2 cellular contexts compared by ENCODE assay signal in the genomic region with DNA sequence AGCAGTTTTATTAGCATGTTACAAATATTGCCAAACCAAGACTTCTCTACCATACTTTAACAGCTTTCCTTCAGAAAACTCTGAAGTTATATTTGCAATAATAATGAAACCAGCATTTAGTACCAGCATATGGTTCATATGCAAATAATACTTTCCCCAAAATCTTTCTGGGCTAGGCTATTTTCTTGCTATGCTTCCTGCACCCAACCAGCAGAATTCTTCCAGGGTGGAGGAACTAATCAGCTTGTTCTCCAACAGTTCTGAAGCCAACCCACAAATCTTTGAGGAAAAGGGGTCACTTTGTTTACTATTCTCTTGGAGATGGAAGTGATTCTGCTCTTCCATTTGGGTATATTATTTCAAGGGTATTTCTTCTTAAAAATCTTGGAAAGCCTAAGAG.
TF ChIP-seq lines count a peak whose summit lies in the region.

No MANE protein-coding gene starts in this region.

TF ChIP-seq in liver, 16 proteins besides CTCF, POLR2A, EP300 and RAD21 (continued from another document):
- TF ChIP-seq, protein P1, sequence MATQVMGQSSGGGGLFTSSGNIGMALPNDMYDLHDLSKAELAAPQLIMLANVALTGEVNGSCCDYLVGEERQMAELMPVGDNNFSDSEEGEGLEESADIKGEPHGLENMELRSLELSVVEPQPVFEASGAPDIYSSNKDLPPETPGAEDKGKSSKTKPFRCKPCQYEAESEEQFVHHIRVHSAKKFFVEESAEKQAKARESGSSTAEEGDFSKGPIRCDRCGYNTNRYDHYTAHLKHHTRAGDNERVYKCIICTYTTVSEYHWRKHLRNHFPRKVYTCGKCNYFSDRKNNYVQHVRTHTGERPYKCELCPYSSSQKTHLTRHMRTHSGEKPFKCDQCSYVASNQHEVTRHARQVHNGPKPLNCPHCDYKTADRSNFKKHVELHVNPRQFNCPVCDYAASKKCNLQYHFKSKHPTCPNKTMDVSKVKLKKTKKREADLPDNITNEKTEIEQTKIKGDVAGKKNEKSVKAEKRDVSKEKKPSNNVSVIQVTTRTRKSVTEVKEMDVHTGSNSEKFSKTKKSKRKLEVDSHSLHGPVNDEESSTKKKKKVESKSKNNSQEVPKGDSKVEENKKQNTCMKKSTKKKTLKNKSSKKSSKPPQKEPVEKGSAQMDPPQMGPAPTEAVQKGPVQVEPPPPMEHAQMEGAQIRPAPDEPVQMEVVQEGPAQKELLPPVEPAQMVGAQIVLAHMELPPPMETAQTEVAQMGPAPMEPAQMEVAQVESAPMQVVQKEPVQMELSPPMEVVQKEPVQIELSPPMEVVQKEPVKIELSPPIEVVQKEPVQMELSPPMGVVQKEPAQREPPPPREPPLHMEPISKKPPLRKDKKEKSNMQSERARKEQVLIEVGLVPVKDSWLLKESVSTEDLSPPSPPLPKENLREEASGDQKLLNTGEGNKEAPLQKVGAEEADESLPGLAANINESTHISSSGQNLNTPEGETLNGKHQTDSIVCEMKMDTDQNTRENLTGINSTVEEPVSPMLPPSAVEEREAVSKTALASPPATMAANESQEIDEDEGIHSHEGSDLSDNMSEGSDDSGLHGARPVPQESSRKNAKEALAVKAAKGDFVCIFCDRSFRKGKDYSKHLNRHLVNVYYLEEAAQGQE (IDR thresholded peaks at IDR 0.05): no peak
- TF ChIP-seq HNF4A (conservative IDR thresholded peaks at IDR 0.05) (no peak), HNF4G (IDR thresholded peaks at IDR 0.05) (no peak)

TF ChIP-seq in HepG2, 621 proteins besides CTCF, POLR2A, EP300 and RAD21 (continued from another document):
- TF ChIP-seq, protein P2, sequence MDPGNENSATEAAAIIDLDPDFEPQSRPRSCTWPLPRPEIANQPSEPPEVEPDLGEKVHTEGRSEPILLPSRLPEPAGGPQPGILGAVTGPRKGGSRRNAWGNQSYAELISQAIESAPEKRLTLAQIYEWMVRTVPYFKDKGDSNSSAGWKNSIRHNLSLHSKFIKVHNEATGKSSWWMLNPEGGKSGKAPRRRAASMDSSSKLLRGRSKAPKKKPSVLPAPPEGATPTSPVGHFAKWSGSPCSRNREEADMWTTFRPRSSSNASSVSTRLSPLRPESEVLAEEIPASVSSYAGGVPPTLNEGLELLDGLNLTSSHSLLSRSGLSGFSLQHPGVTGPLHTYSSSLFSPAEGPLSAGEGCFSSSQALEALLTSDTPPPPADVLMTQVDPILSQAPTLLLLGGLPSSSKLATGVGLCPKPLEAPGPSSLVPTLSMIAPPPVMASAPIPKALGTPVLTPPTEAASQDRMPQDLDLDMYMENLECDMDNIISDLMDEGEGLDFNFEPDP (CRISPR knock-in tag; conservative IDR thresholded peaks at IDR 0.05): no peak
- no peak for TF ChIP-seq SMAD3 (CRISPR knock-in tag; IDR thresholded peaks at IDR 0.05)
- TF ChIP-seq, protein P3, sequence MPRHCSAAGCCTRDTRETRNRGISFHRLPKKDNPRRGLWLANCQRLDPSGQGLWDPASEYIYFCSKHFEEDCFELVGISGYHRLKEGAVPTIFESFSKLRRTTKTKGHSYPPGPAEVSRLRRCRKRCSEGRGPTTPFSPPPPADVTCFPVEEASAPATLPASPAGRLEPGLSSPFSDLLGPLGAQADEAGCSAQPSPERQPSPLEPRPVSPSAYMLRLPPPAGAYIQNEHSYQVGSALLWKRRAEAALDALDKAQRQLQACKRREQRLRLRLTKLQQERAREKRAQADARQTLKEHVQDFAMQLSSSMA (CRISPR knock-in tag; IDR thresholded peaks at IDR 0.05): no peak
- TF ChIP-seq CBX2 (IDR thresholded peaks at IDR 0.05; ENCODE audit: low read depth, low read length): no peak
- no peak for TF ChIP-seq CBX2 (CRISPR knock-in tag; IDR thresholded peaks at IDR 0.05; ENCODE audit: low read depth)
- TF ChIP-seq HDAC1 (CRISPR knock-in tag; IDR thresholded peaks at IDR 0.05): no peak
- no peak for TF ChIP-seq ZNF326 (CRISPR knock-in tag; IDR thresholded peaks at IDR 0.05; ENCODE audit: borderline replicate concordance)
- no peak for TF ChIP-seq ZNF720 (CRISPR knock-in tag; IDR thresholded peaks at IDR 0.05)
- no peak for TF ChIP-seq SUZ12 (IDR thresholded peaks at IDR 0.05; ENCODE audit: low read depth, low read length)
- no peak for TF ChIP-seq NCOA1 (CRISPR knock-in tag; IDR thresholded peaks at IDR 0.05)
- TF ChIP-seq, protein P4, sequence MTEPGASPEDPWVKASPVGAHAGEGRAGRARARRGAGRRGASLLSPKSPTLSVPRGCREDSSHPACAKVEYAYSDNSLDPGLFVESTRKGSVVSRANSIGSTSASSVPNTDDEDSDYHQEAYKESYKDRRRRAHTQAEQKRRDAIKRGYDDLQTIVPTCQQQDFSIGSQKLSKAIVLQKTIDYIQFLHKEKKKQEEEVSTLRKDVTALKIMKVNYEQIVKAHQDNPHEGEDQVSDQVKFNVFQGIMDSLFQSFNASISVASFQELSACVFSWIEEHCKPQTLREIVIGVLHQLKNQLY (CRISPR knock-in tag; IDR thresholded peaks at IDR 0.05): no peak
TF ChIP-seq in HepG2: peak in this region for 0.
